ENCODE assay signal across 10 cellular contexts in genomic region chr12:103852498-103852992, GRCh38. TPM values are rescaled to one million over a fixed set of nuclear protein-coding genes. Genes with fewer than 3 reads are reported as not detected.
A peak's percentile ranks its signal among the peaks of the same experiment; 100 is the strongest.
DNase-seq lines count a peak whose midpoint lies in the region; ATAC-seq and TF ChIP-seq lines count a peak whose summit lies in the region.
"Had no signal": no experiment of that assay in that cellular context is flagged by ENCODE, and none has a peak within 500 bp of the region (broad histone marks: within the 10 kb centered on the region; RNA-seq: fewer than 3 reads in every experiment).

No MANE protein-coding gene starts in this region.

- 50% methylated on average over 3 of the region's 3 CpGs for WGBS in suprapubic skin

- TF ChIP-seq POLR2A in suprapubic skin (IDR thresholded peaks at IDR 0.05): no peak

- H3K27ac ChIP-seq in suprapubic skin: no peak overlapping the region
- H3K27ac ChIP-seq: SK-N-MC had no signal

- H3K4me1 ChIP-seq in suprapubic skin: no peaks in the 10 kb centered on the region

- peak overlapping the region; percentile 84 for H3K27ac Mint-ChIP-seq in progenitor cell of endocrine pancreas
- H3K27ac Mint-ChIP-seq: immature natural killer cell had no signal

- no peaks in the 10 kb centered on the region for H3K27me3 ChIP-seq in suprapubic skin

- H3K4me3 Mint-ChIP-seq in progenitor cell of endocrine pancreas (ENCODE audit: low read depth): peak overlapping the region; percentile 51
- H3K4me3 Mint-ChIP-seq: immature natural killer cell had no signal

- ATAC-seq in GM21423 (IDR thresholded peaks at IDR 0.05; ENCODE audit: unreplicated experiment) (no peak), omental fat pad (ENCODE audit: low FRiP score) (no peak)

- TF ChIP-seq EP300 in suprapubic skin (IDR thresholded peaks at IDR 0.05): no peak

- H3K9me3 Mint-ChIP-seq in progenitor cell of endocrine pancreas (ENCODE audit: low read depth): no peaks in the 10 kb centered on the region
- H3K9me3 Mint-ChIP-seq: immature natural killer cell had no signal

- H3K4me1 Mint-ChIP-seq in progenitor cell of endocrine pancreas (ENCODE audit: low read depth): peaks cover 69% of the 10 kb centered on the region
- H3K4me1 Mint-ChIP-seq: immature natural killer cell had no signal

- H3K4me3 ChIP-seq in cardiac fibroblast (replicated peaks in 1 of 2; ENCODE audit: low read depth in 2 of 2, low read length in 2 of 2): no peak overlapping the region
- no peak overlapping the region for H3K4me3 ChIP-seq in suprapubic skin
- H3K4me3 ChIP-seq: SK-N-MC had no signal

- no peaks in the 10 kb centered on the region for H3K27me3 Mint-ChIP-seq in progenitor cell of endocrine pancreas

- H3K36me3 Mint-ChIP-seq in progenitor cell of endocrine pancreas (ENCODE audit: insufficient read depth): no peaks in the 10 kb centered on the region
- H3K36me3 Mint-ChIP-seq: immature natural killer cell had no signal

- no peaks in the 10 kb centered on the region for H3K36me3 ChIP-seq in suprapubic skin

- TF ChIP-seq CTCF in cardiac fibroblast (IDR thresholded peaks at IDR 0.05; ENCODE audit: low read depth, low read length) (no peak), progenitor cell of endocrine pancreas (IDR thresholded peaks at IDR 0.05; ENCODE audit: unreplicated experiment) (no peak), suprapubic skin (IDR thresholded peaks at IDR 0.05) (no peak), omental fat pad (IDR thresholded peaks at IDR 0.05) (no peak)

- DNase-seq in HT-29 (ENCODE audit: low spot score) (peak; percentile 32), NCI-H2227 (lab: John Stamatoyannopoulos, UW; ENCODE audit: unreplicated experiment) (peak; percentile 92), cardiac fibroblast (ENCODE audit: low read depth in 2 of 2) (peak; percentile 48 to 51), progenitor cell of endocrine pancreas (ENCODE audit: low spot score, unreplicated experiment) (no peak), suprapubic skin (ENCODE audit: low spot score in 2 of 2) (no peak), omental fat pad (ENCODE audit: low spot score) (no peak), hepatic stellate cell (ENCODE audit: low spot score) (no peak)
- DNase-seq: immature natural killer cell had no signal

- H3K9me3 ChIP-seq in suprapubic skin: no peaks in the 10 kb centered on the region

RNA-seq across cellular contexts. Expression of gene NT5DC3, which starts 11.5 kb away (rescaled TPM):
- 7.9 and 9.0 TPM in 2 replicates for total RNA-seq in HT-29 (2014; rRNA removed; shearing (Covaris generic))
- total RNA-seq in progenitor cell of endocrine pancreas (13.9 and 15.4 TPM in 2 replicates), suprapubic skin (1 to 10 TPM; 4.2 to 6.5 (median 5.0) TPM), omental fat pad (10 to 100 TPM in 1 of 4 donors, 1 to 10 TPM in 3; 4.1 to 10.2 (median 7.0) TPM)

Comparison
In these comparisons a context has a peak if more than half of its experiments do, and no peak if none do; other contexts are left out.
1. DNase-seq: peak in HT-29 (single experiment), NCI-H2227 (single experiment) and cardiac fibroblast (2 of 2); none in progenitor cell of endocrine pancreas (single experiment), suprapubic skin (0 of 2), omental fat pad (single experiment) and hepatic stellate cell (single experiment).